ENCODE assay signal across 8 cellular contexts in the genomic region with DNA sequence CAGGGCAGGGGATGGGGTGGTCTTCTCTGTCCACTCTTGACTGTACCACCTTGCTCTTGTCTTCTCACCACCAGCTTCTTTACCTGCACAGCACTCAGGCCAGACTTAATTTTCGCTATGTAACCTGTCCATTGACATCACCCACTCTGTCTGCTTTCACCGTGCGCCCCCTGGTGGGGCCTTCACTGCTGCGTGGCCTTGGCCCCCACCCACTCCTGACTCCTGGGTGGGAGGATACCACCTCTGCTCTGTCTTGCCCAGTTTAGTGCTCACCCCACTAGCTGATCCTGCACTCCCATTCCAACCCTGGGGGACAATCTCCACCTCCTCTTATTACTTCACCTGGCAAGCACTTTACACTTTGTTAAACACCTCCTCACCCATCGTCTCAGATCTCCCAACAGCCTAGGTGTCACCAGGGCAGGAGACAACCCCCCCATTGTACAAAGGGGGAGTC. TPM values are rescaled to one million over a fixed set of nuclear protein-coding genes. Genes with fewer than 3 reads are reported as not detected.
DNase-seq lines count a peak whose midpoint lies in the region; ATAC-seq and TF ChIP-seq lines count a peak whose summit lies in the region.

No MANE protein-coding gene starts in this region.

- peaks cover under 1% of the 10 kb centered on the region for H3K4me1 ChIP-seq in A673 (ENCODE audit: insufficient read depth, low read length, poor library complexity, severe bottlenecking)
- H3K4me1 ChIP-seq in GM23248 (ENCODE audit: insufficient read depth): no peaks in the 10 kb centered on the region
- H3K4me1 ChIP-seq in gastroesophageal sphincter: peaks cover 0 to 41% (median 20%) of the 10 kb centered on the region in 3 donors
- H3K4me1 ChIP-seq in psoas muscle: no peaks in the 10 kb centered on the region

- H3K36me3 Mint-ChIP-seq in activated T-helper 17 cell treated with anti-CD3 and anti-CD28 coated beads, Interleukin-2, amount 50 U/mL, for 72 hours (ENCODE audit: low read depth): no peaks in the 10 kb centered on the region

- H3F3A ChIP-seq in GM23248 (ENCODE audit: insufficient read depth): no peaks in the 10 kb centered on the region

- peak; percentile 75 for TF ChIP-seq CTCF in A673 (conservative IDR thresholded peaks at IDR 0.05; ENCODE audit: low read depth, low read length)
- peak in 3 of 4 experiments; percentile 89 to 94 (median 93) for TF ChIP-seq CTCF in gastroesophageal sphincter (IDR thresholded peaks at IDR 0.05)
- TF ChIP-seq CTCF in psoas muscle (IDR thresholded peaks at IDR 0.05): peak; percentile 80

- H3K4me2 ChIP-seq in GM23248 (ENCODE audit: unreplicated experiment): no peak overlapping the region

- H3K27me3 ChIP-seq in A673 (replicated peaks; ENCODE audit: insufficient read depth, low read depth, low read length, poor library complexity): no peaks in the 10 kb centered on the region
- H3K27me3 ChIP-seq in GM23248 (replicated peaks; ENCODE audit: insufficient read depth): no peaks in the 10 kb centered on the region
- H3K27me3 ChIP-seq in gastroesophageal sphincter: peaks cover 22% of the 10 kb centered on the region
- H3K27me3 ChIP-seq in psoas muscle (ENCODE audit: insufficient read depth in 3 of 3, low read length in 2 of 3): peaks cover 0 to 2% (median 0%) of the 10 kb centered on the region in 3 donors

- H3K9me2 ChIP-seq in GM23248 (ENCODE audit: insufficient read depth): no peaks in the 10 kb centered on the region

- H3K9me3 ChIP-seq in A673 (ENCODE audit: low read depth, low read length, poor library complexity, severe bottlenecking) (no peaks in the 10 kb centered on the region), GM23248 (ENCODE audit: low read depth) (no peaks in the 10 kb centered on the region), gastroesophageal sphincter (no peaks in the 10 kb centered on the region), psoas muscle (no peaks in the 10 kb centered on the region)

- H2AFZ ChIP-seq in GM23248: no peak overlapping the region

- peak; percentile 72 for ATAC-seq in activated T-helper 17 cell treated with anti-CD3 and anti-CD28 coated beads, Interleukin-2, amount 50 U/mL, for 72 hours (replicated peaks)
- ATAC-seq in gastroesophageal sphincter (peak; percentile 48), psoas muscle (peak; percentile 41 to 57 (median 50)), HG03097 (IDR thresholded peaks at IDR 0.05; ENCODE audit: low FRiP score, unreplicated experiment) (no peak)

- no peak overlapping the region for H3K27ac Mint-ChIP-seq in activated T-helper 17 cell treated with anti-CD3 and anti-CD28 coated beads, Interleukin-2, amount 50 U/mL, for 72 hours

- H3K9ac ChIP-seq in GM23248: no peak overlapping the region

- peaks cover 38% of the 10 kb centered on the region for H3K27me3 Mint-ChIP-seq in activated T-helper 17 cell treated with anti-CD3 and anti-CD28 coated beads, Interleukin-2, amount 50 U/mL, for 72 hours

- WGBS in GM23248 (ENCODE audit: low coverage in 1 of 2, low lambda C conversion rate in 2 of 2, missing lambda C conversion rate in 2 of 2), 2 experiments: 26 to 31% methylated on average over 5 of the region's 5 CpGs
- 13 to 31% methylated on average over 4 to 5 of the region's 5 CpGs for WGBS in gastroesophageal sphincter (ENCODE audit: low coverage in 1 of 2), 2 donors
- 24 to 31% (median 30%) methylated on average over 5 of the region's 5 CpGs for WGBS in psoas muscle, 3 donors

- H3K9me3 Mint-ChIP-seq in activated T-helper 17 cell treated with anti-CD3 and anti-CD28 coated beads, Interleukin-2, amount 50 U/mL, for 72 hours: no peaks in the 10 kb centered on the region

- no peak for TF ChIP-seq POLR2A in gastroesophageal sphincter (IDR thresholded peaks at IDR 0.05)

- DNase-seq in A673 (ENCODE audit: low spot score) (peak; percentile 32), GM23248 (peak; percentile 64), RPMI7951 (ENCODE audit: low read depth) (peak; percentile 39), psoas muscle (peak; percentile 78 to 85), NCI-H510A (lab: John Stamatoyannopoulos, UW) (no peak)

- intact Hi-C loops in A673 (cut with micrococcal nuclease; ENCODE audit: unreplicated experiment) (loop anchor here (1.0 to 2.0 kb wide), 2 partner anchors 28 to 190 kb away; no protein-coding TSS in a partner anchor), psoas muscle (cut with DNase I) (loop anchor here (1.0 to 5.0 kb wide), 3 partner anchors 28 to 190 kb away; no protein-coding TSS in a partner anchor)

- H4K20me1 ChIP-seq in GM23248 (ENCODE audit: insufficient read depth): no peaks in the 10 kb centered on the region

- no peak overlapping the region for H3K4me3 ChIP-seq in A673 (ENCODE audit: low read depth, low read length, poor library complexity, severe bottlenecking)
- H3K4me3 ChIP-seq in GM23248: no peak overlapping the region
- no peak overlapping the region for H3K4me3 ChIP-seq in gastroesophageal sphincter
- H3K4me3 ChIP-seq in psoas muscle: no peak overlapping the region

- CTCF ChIA-PET in A673 (lab: Charles Lee): interaction anchor here (0.6 kb wide), 2 partner anchors 28 to 292 kb away, joined by 3 to 4 read pairs; no protein-coding TSS in a partner anchor

- in situ Hi-C loops in GM23248 (cut with MboI): loop anchor here (10.0 kb wide), 1 partner anchor 180 kb away; a partner anchor contains a TSS

- BruUV-seq in A673 (replicated peaks; lab: Mats Ljungman, UMichigan): no TSS peak

- TF ChIP-seq EP300 in gastroesophageal sphincter (IDR thresholded peaks at IDR 0.05): no peak

- POLR2A ChIA-PET in A673 (lab: Charles Lee; ENCODE audit: low non-redundant PET): no interaction called here

- H3K36me3 ChIP-seq in A673 (ENCODE audit: insufficient read depth, low read length, poor library complexity, severe bottlenecking) (no peaks in the 10 kb centered on the region), GM23248 (ENCODE audit: low read depth) (no peaks in the 10 kb centered on the region), gastroesophageal sphincter (no peaks in the 10 kb centered on the region), psoas muscle (ENCODE audit: insufficient read depth in 1 of 2, low read depth in 1 of 2) (no peaks in the 10 kb centered on the region)

- no peaks in the 10 kb centered on the region for H3K79me2 ChIP-seq in GM23248 (ENCODE audit: insufficient read depth)

- no peak overlapping the region for H3K4me3 Mint-ChIP-seq in activated T-helper 17 cell treated with anti-CD3 and anti-CD28 coated beads, Interleukin-2, amount 50 U/mL, for 72 hours

- no peaks in the 10 kb centered on the region for H3K4me1 Mint-ChIP-seq in activated T-helper 17 cell treated with anti-CD3 and anti-CD28 coated beads, Interleukin-2, amount 50 U/mL, for 72 hours

- H3K27ac ChIP-seq in A673 (ENCODE audit: low read depth, low read length, poor library complexity, severe bottlenecking): no peak overlapping the region
- no peak overlapping the region for H3K27ac ChIP-seq in GM23248
- no peak overlapping the region for H3K27ac ChIP-seq in gastroesophageal sphincter
- H3K27ac ChIP-seq in psoas muscle: no peak overlapping the region

RNA-seq across cellular contexts. Expression of a gene that starts 17.7 kb away (rescaled TPM):
- 1.2 and 1.7 TPM in 2 replicates for total RNA-seq in A673 (2021)
- total RNA-seq in GM23248 (2014; rRNA removed; shearing (Covaris generic)): 1.3 TPM in 1 of 2 replicates, not detected in the other
- 0.37 and 0.60 TPM in 2 replicates for polyA plus RNA-seq in GM23248 (2016; fragmentation: Nextera tagmentation; extraction: Ambion mirVana)
- total RNA-seq in RPMI7951 (2014; rRNA removed; shearing (Covaris generic)): not detected in 2 replicates
- not detected for total RNA-seq in activated T-helper 17 cell treated with anti-CD3 and anti-CD28 coated beads, Interleukin-2, amount 50 U/mL, for 72 hours
- total RNA-seq in gastroesophageal sphincter: 10 to 100 TPM in 3 of 4 donors, 1 to 10 TPM in 1; 7.8 to 18.5 (median 14.5) TPM
- 1 to 10 TPM; 1.1 to 5.9 (median 4.1) TPM for total RNA-seq in psoas muscle
- polyA plus RNA-seq in psoas muscle: 1 to 10 TPM; 4.0 to 5.2 (median 4.2) TPM

RNA-seq across cellular contexts. Expression of a gene that starts 32.0 kb away (rescaled TPM):
- total RNA-seq in A673 (2021): not detected in 2 replicates
- total RNA-seq in GM23248 (2014; rRNA removed; shearing (Covaris generic)): not detected in 2 replicates
- polyA plus RNA-seq in GM23248 (2016; fragmentation: Nextera tagmentation; extraction: Ambion mirVana): 0.68 TPM in 1 of 2 replicates, not detected in the other
- not detected in 2 replicates for total RNA-seq in RPMI7951 (2014; rRNA removed; shearing (Covaris generic))
- not detected for total RNA-seq in activated T-helper 17 cell treated with anti-CD3 and anti-CD28 coated beads, Interleukin-2, amount 50 U/mL, for 72 hours
- total RNA-seq in gastroesophageal sphincter: 1 to 10 TPM; 2.6 to 5.3 (median 4.2) TPM
- total RNA-seq in psoas muscle: 1,000 to 10,000 TPM in 2 of 4 donors, 100 to 1,000 TPM in 2; 395 to 2,071 (median 1,091) TPM
- polyA plus RNA-seq in psoas muscle: 1,000 to 10,000 TPM in 2 of 3 donors, 100 to 1,000 TPM in 1; 555 to 3,091 (median 2,834) TPM

Comparison
In these comparisons a context has a peak if more than half of its experiments do, and no peak if none do; other contexts are left out.
1. RNA of a gene that starts 32.0 kb away (total RNA-seq): 395 to 2,071 TPM in psoas muscle; 2.6 to 5.3 TPM in gastroesophageal sphincter, not detected in GM23248, not detected in A673, not detected in RPMI7951 and not detected in activated T-helper 17 cell treated with anti-CD3 and anti-CD28 coated beads, Interleukin-2, amount 50 U/mL, for 72 hours; every median in the first group is over 10 times any median in the second.
2. Peak in every context shown above with its lines, with median percentiles within 50 percentile points of each other: CTCF ChIP-seq.